10 cellular contexts compared by ENCODE assay signal in the genomic region with DNA sequence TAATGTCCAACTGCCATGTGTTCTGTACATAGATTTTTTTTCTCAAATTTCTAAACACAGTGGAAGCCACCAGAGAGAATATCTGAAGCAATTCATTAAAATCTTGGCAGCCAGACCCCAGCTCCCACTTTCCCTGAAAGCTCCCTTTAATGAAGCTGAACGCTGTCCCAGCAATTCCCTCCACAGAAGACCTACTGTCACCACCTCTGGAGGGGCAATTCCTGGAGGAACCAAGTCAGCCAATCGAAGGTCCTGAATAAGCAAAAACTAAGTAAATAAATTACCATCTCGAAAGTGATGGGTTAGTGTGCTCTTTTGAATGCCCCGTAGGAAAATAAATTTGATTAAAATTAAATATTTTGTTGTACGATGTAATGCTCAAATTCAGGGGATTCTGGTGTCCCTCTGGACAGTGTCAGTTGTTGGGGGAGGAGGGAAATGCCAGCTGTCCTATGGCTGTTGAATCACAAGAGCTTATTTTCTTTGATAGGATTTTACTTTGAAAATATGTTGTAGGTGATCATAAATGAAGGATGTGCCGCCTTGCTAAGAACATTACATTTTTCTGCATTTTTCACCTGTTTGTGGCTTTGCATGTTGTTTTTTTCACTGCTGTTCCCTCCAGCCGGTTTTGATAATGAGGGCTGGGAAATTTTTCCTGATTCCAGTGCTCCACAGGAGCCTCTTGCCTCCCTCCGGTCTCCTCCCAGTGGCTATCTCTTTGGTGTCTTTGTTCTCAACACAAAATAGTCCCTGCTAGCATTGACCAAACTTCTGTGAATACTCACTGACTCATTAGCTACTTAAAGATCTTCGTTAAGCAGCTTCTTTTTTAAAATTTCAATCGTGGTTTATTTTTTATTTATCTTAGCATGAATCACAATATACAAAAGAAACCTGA. TPM values are rescaled to one million over a fixed set of nuclear protein-coding genes. Genes with fewer than 3 reads are reported as not detected.
DNase-seq lines count a peak whose midpoint lies in the region; ATAC-seq, FAIRE-seq and TF ChIP-seq lines count a peak whose summit lies in the region.
"Had no signal": no experiment of that assay in that cellular context is flagged by ENCODE, and none has a peak within 500 bp of the region (broad histone marks: within the 10 kb centered on the region; RNA-seq: fewer than 3 reads in every experiment).

No MANE protein-coding gene starts in this region.

- ATAC-seq in Right ventricle myocardium inferior (peak; percentile 43), left ventricle myocardium superior (peak; percentile 30)

- intact Hi-C loops in Right ventricle myocardium inferior (cut with DNase I), result no loop called here
- intact Hi-C loops in left ventricle myocardium superior (cut with micrococcal nuclease), result no loop called here

- no peak for FAIRE-seq in urothelium cell line (lab: Jason Lieb, UNC)

- H3K27ac ChIP-seq in right atrium auricular region (no peak overlapping the region), SJSA1 (peak overlapping the region; percentile 90)

- H3K36me3 ChIP-seq in right atrium auricular region (no peaks in the 10 kb centered on the region), SJSA1 (no peaks in the 10 kb centered on the region)

- no peaks in the 10 kb centered on the region for H3K27me3 ChIP-seq in right atrium auricular region
- H3K27me3 ChIP-seq in SJSA1 (replicated peaks), result no peaks in the 10 kb centered on the region

- no peak for DNase-seq in Right ventricle myocardium inferior (ENCODE audit: missing footprints)
- DNase-seq in right atrium auricular region (ENCODE audit: low spot score), result no peak
- peak; percentile 77 to 85 for DNase-seq in SJSA1 (ENCODE audit: low read depth in 1 of 2, low spot score in 2 of 2)
- DNase-seq in left ventricle myocardium superior, result no peak
- peak; percentile 75 for DNase-seq in urothelium cell line (ENCODE audit: low spot score)
- no peak for DNase-seq in GM10248 (ENCODE audit: extremely low spot score)
- no peak for DNase-seq in DMS153 treated with DMSO at 0.1 percent for 48 hours (lab: John Stamatoyannopoulos, UW; ENCODE audit: unreplicated experiment)
- DNase-seq in NCI-H2171 (lab: John Stamatoyannopoulos, UW), result no peak
- DNase-seq: AML-193, T-helper 9 cell had no signal

- CTCF ChIA-PET in GM10248 (lab: Yijun Ruan, JAX), result interaction anchor here (1.6 kb wide), 1 partner anchor 9 kb away, joined by 5 read pairs; the partner anchor contains the start of gene GSAP

- H3K4me1 ChIP-seq in right atrium auricular region (peaks cover 0 to 29% of the 10 kb centered on the region in 2 donors), SJSA1 (replicated peaks) (peaks cover 39% of the 10 kb centered on the region)

- H3K4me3 ChIP-seq in right atrium auricular region (no peak overlapping the region), SJSA1 (peak overlapping the region; percentile 12)

- POLR2A ChIA-PET in GM10248 (lab: Yijun Ruan, JAX), result no interaction called here

- H3K9me3 ChIP-seq in right atrium auricular region, result no peaks in the 10 kb centered on the region
- no peaks in the 10 kb centered on the region for H3K9me3 ChIP-seq in SJSA1 (replicated peaks)

- TF ChIP-seq CTCF in right atrium auricular region (IDR thresholded peaks at IDR 0.05) (no peak), GM10248 (IDR thresholded peaks at IDR 0.05; ENCODE audit: control extremely low read depth, extremely low read depth, low read depth, missing control alignments) (no peak)

RNA-seq across cellular contexts. Expression of gene GSAP, which starts 9.3 kb away (rescaled TPM):
- 7.3 TPM for total RNA-seq in Right ventricle myocardium inferior
- 10 to 100 TPM in 1 of 2 donors, 1 to 10 TPM in 1; 6.4 to 13.5 TPM for total RNA-seq in right atrium auricular region
- 3.7 and 5.0 TPM in 2 replicates for total RNA-seq in SJSA1 (2014; rRNA removed; shearing (Covaris generic))
- total RNA-seq in left ventricle myocardium superior, result 7.8 TPM

Comparison
In these comparisons a context has a peak if more than half of its experiments do, and no peak if none do; other contexts are left out.
1. DNase-seq: peak in SJSA1 (2 of 2) and urothelium cell line (single experiment); none in Right ventricle myocardium inferior (single experiment), right atrium auricular region (single experiment), left ventricle myocardium superior (single experiment), GM10248 (single experiment), DMS153 treated with DMSO at 0.1 percent for 48 hours (single experiment) and NCI-H2171 (single experiment).